ENCODE assay signal across 16 cellular contexts in the genomic region with DNA sequence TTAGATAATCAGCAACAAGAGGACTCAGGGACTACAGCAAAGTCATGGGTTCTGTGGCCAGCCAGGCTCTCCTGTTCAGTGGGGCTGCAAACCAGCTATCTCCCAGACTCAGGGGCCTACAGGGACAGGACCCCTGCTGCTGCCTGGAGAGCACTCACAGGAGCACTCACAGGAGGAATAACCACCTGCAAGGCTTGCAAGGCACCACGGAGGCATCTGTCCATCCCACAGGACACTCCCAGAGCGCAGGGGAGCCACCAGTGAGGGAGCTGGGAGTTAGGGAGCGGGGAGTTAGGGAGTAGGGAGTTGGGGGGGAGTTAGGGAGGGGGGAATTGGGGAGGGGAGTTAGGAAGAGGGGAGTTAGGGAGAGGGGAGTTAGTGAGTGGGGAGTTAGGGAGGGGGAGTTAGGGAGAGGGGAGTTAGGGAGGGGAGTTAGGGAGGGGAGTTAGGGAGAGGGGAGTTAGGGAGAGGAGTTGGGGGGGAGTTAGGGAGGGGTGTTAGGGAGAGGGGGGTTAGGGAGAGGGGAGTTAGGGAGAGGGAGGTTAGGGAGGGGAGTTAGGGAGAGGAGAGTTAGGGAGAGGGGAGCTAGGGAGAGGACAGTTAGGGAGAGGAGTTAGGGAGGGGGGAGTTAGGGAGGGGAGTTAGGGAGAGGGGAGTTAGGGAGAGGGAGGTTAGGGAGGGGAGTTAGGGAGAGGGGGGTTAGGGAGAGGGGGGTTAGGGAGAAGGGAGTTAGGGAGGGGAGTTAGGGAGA. TPM values are rescaled to one million over a fixed set of nuclear protein-coding genes. Genes with fewer than 3 reads are reported as not detected.
DNase-seq lines count a peak whose midpoint lies in the region; TF ChIP-seq lines count a peak whose summit lies in the region.
"Had no signal": no experiment of that assay in that cellular context is flagged by ENCODE, and none has a peak within 500 bp of the region (broad histone marks: within the 10 kb centered on the region; RNA-seq: fewer than 3 reads in every experiment).

No MANE protein-coding gene starts in this region.

- no peak overlapping the region for H2AFZ ChIP-seq in neuronal stem cell (ENCODE audit: low read length)

- H3K18ac ChIP-seq in neuronal stem cell (ENCODE audit: low read length): no peak overlapping the region

- DNase-seq in H7 (peak; percentile 78), neuronal stem cell (ENCODE audit: low spot score) (no peak), cerebellum (ENCODE audit: low spot score) (no peak), SIG-M5 (lab: John Stamatoyannopoulos, UW) (no peak), DMS53 treated with DMSO at 0.1 percent for 48 hours (lab: John Stamatoyannopoulos, UW; ENCODE audit: unreplicated experiment) (no peak)
- DNase-seq: activated effector memory CD4-positive, alpha-beta T cell treated with anti-CD3 and anti-CD28 coated beads, Interleukin-2, amount 50 U/mL, for 16 hours; cortex of kidney; HCEC 1CT; lower lobe of right lung; MV-4-11; NCI-H2029 treated with DMSO at 0.1 percent for 48 hours; nephron progenitor cell had no signal

- H2BK5ac ChIP-seq in neuronal stem cell (ENCODE audit: low read length): no peak overlapping the region

- H4K8ac ChIP-seq in neuronal stem cell (ENCODE audit: low read depth, low read length): no peak overlapping the region

- peaks cover 50% of the 10 kb centered on the region for H3K27me3 ChIP-seq in H7 (ENCODE audit: control insufficient read depth, insufficient read depth, low read length)
- H3K27me3 ChIP-seq in duodenal mucosa (ENCODE audit: control insufficient read depth in 1 of 2, insufficient read depth in 2 of 2, low read length in 2 of 2): no peaks in the 10 kb centered on the region
- no peaks in the 10 kb centered on the region for H3K27me3 ChIP-seq in neuronal stem cell (ENCODE audit: control insufficient read depth in 3 of 3, insufficient read depth in 3 of 3, low read depth in 1 of 3, low read length in 3 of 3)
- H3K27me3 ChIP-seq: gastrocnemius medialis had no signal

- peak overlapping the region; percentile 89 for H3K27ac ChIP-seq in C4-2B
- H3K27ac ChIP-seq in duodenal mucosa (ENCODE audit: low read depth, low read length): no peak overlapping the region
- no peak overlapping the region for H3K27ac ChIP-seq in neuronal stem cell (replicated peaks; ENCODE audit: low read length)
- H3K27ac ChIP-seq: epithelial cell of prostate, gastrocnemius medialis, lower lobe of right lung had no signal

- 100% methylated on average over 1 of the region's 3 CpGs; no CpG with 5 or more reads in 1 of the 2 donors for WGBS in neuronal stem cell (ENCODE audit: extremely low coverage in 2 of 2, insufficient read length in 2 of 2, insufficient replicate concordance in 1 of 2), 2 donors

- H2BK120ac ChIP-seq in neuronal stem cell (ENCODE audit: low read depth, low read length): no peak overlapping the region

- H3K36me3 ChIP-seq in H7 (replicated peaks; ENCODE audit: control insufficient read depth, insufficient read depth, low read length): no peaks in the 10 kb centered on the region
- peaks cover 0 to 32% of the 10 kb centered on the region in 2 donors for H3K36me3 ChIP-seq in duodenal mucosa (ENCODE audit: control insufficient read depth in 1 of 2, insufficient read depth in 2 of 2, low read length in 2 of 2)
- peaks cover 5 to 33% of the 10 kb centered on the region in 2 donors for H3K36me3 ChIP-seq in neuronal stem cell (replicated peaks in 1 of 2; ENCODE audit: control insufficient read depth in 2 of 2, insufficient read depth in 2 of 2, low read length in 2 of 2)
- H3K36me3 ChIP-seq: gastrocnemius medialis had no signal

- H3K4me1 ChIP-seq in duodenal mucosa (ENCODE audit: control insufficient read depth in 1 of 2, insufficient read depth in 2 of 2, low read length in 2 of 2) (peaks cover 51 to 57% of the 10 kb centered on the region in 2 donors), neuronal stem cell (ENCODE audit: control insufficient read depth in 2 of 2, insufficient read depth in 1 of 2, low read depth in 1 of 2, low read length in 2 of 2) (peaks cover 8 to 10% of the 10 kb centered on the region in 2 donors)

- H3K14ac ChIP-seq in neuronal stem cell (ENCODE audit: low read length): no peak overlapping the region

- no peak for TF ChIP-seq CTCF in C4-2B (conservative IDR thresholded peaks at IDR 0.05)

- H2BK12ac ChIP-seq in neuronal stem cell (ENCODE audit: low read length): peak overlapping the region; percentile 85

- H3K4me3 ChIP-seq in H7 (ENCODE audit: insufficient read depth, low read depth, low read length) (no peak overlapping the region), duodenal mucosa (ENCODE audit: low read depth in 1 of 2, low read length in 2 of 2) (peak overlapping the region; percentile 25 to 47), neuronal stem cell (ENCODE audit: low read length in 2 of 2) (no peak overlapping the region)
- H3K4me3 ChIP-seq: gastrocnemius medialis, lower lobe of right lung had no signal

- H3K4me2 ChIP-seq in neuronal stem cell (ENCODE audit: insufficient read depth, low read length, poor library complexity, severe bottlenecking): no peak overlapping the region

- H2AK5ac ChIP-seq in neuronal stem cell (ENCODE audit: low read depth, low read length): no peak overlapping the region

- H3K9ac ChIP-seq in duodenal mucosa (ENCODE audit: low read depth in 1 of 2, low read length in 2 of 2) (peak overlapping the region in 1 of 2 donors; percentile 43), neuronal stem cell (ENCODE audit: low read depth, low read length, poor library complexity) (peak overlapping the region; percentile 66)

- no peak overlapping the region for H4K91ac ChIP-seq in neuronal stem cell (ENCODE audit: low read depth, low read length, poor library complexity)

- H2BK15ac ChIP-seq in neuronal stem cell (ENCODE audit: low read length): no peak overlapping the region

- H3K9me3 ChIP-seq in duodenal mucosa (ENCODE audit: control insufficient read depth in 1 of 2, low read length in 2 of 2) (no peaks in the 10 kb centered on the region), neuronal stem cell (replicated peaks in 1 of 2; ENCODE audit: control insufficient read depth in 2 of 2, insufficient read depth in 1 of 2, low read depth in 1 of 2, low read length in 2 of 2) (no peaks in the 10 kb centered on the region)
- H3K9me3 ChIP-seq: gastrocnemius medialis, lower lobe of right lung had no signal

- peaks cover 28% of the 10 kb centered on the region for H3K79me1 ChIP-seq in neuronal stem cell (ENCODE audit: low read depth, low read length)

- H3K4ac ChIP-seq in neuronal stem cell (ENCODE audit: low read length): peak overlapping the region; percentile 61

- no peak overlapping the region for H3K23ac ChIP-seq in neuronal stem cell (ENCODE audit: low read depth, low read length, poor library complexity)

RNA-seq across cellular contexts. Expression of a gene that starts 5.7 kb away (rescaled TPM):
- 27.3 and 29.6 TPM in 2 replicates for total RNA-seq in H7 (2014; rRNA removed; shearing (Covaris generic))
- polyA plus RNA-seq in neuronal stem cell (2013, experiment 1 of 2): 30.7 TPM
- polyA plus RNA-seq in neuronal stem cell (2013, experiment 2 of 2): 30.5 TPM
- 17.7 TPM for total RNA-seq in cerebellum

RNA-seq across cellular contexts. Expression of a gene that starts 20.1 kb away (rescaled TPM):
- total RNA-seq in H7 (2014; rRNA removed; shearing (Covaris generic)): 0.28 and 0.67 TPM in 2 replicates
- polyA plus RNA-seq in neuronal stem cell (2013, experiment 1 of 2): 1.3 TPM
- 1.6 TPM for polyA plus RNA-seq in neuronal stem cell (2013, experiment 2 of 2)
- 0.73 TPM for total RNA-seq in cerebellum

RNA-seq across cellular contexts. Expression of a gene that starts 24.1 kb away (rescaled TPM):
- 116 and 129 TPM in 2 replicates for total RNA-seq in H7 (2014; rRNA removed; shearing (Covaris generic))
- polyA plus RNA-seq in neuronal stem cell (2013, experiment 1 of 2): 36.5 TPM
- polyA plus RNA-seq in neuronal stem cell (2013, experiment 2 of 2): 36.6 TPM
- total RNA-seq in cerebellum: 44.1 TPM

Comparison
In these comparisons a context has a peak if more than half of its experiments do, and no peak if none do; other contexts are left out.
1. H3K4me3 ChIP-seq: peak in duodenal mucosa (2 of 2); none in H7 (single experiment) and neuronal stem cell (0 of 2).